ENCODE assay signal across 1 cellular context in the genomic region with DNA sequence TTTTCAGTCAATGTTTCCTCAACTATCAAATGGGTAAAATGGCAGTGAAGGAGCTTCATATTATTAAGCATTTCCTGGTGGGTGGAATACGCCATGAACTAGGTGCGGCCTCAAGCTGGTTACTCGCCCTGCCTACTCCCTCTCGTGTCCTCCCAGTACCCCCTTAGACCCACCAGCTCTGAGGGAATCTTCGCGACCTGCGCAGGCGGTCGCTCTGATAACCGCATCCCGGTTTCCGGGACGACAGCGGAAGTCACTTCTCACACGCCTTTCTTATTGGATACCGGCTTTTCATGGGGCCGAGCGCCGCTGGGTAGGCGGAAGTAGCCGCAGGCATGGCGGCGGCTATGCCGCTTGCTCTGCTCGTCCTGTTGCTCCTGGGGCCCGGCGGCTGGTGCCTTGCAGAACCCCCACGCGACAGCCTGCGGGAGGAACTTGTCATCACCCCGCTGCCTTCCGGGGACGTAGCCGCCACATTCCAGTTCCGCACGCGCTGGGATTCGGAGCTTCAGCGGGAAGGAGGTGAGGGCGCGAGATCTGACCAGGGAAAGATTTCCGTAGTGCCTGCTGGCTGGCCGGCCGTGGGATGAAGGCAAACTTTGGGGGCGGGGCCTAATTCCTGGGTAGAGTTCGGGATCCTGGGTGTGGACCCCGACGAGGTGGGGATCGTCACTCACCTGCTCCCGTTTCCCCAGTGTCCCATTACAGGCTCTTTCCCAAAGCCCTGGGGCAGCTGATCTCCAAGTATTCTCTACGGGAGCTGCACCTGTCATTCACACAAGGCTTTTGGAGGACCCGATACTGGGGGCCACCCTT.
TF ChIP-seq lines count a peak whose summit lies in the region.

A gene (plus strand): TSS at position 320 of the 816 bp plus-strand sequence. CDS start 16 bp downstream, at position 336.

TF ChIP-seq in HepG2, 621 proteins besides CTCF, POLR2A, EP300 and RAD21 (continued from another document and continues in another):
- TF ChIP-seq, protein P1, sequence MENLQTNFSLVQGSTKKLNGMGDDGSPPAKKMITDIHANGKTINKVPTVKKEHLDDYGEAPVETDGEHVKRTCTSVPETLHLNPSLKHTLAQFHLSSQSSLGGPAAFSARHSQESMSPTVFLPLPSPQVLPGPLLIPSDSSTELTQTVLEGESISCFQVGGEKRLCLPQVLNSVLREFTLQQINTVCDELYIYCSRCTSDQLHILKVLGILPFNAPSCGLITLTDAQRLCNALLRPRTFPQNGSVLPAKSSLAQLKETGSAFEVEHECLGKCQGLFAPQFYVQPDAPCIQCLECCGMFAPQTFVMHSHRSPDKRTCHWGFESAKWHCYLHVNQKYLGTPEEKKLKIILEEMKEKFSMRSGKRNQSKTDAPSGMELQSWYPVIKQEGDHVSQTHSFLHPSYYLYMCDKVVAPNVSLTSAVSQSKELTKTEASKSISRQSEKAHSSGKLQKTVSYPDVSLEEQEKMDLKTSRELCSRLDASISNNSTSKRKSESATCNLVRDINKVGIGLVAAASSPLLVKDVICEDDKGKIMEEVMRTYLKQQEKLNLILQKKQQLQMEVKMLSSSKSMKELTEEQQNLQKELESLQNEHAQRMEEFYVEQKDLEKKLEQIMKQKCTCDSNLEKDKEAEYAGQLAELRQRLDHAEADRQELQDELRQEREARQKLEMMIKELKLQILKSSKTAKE (CRISPR knock-in tag; IDR thresholded peaks at IDR 0.05; ENCODE audit: borderline replicate concordance): no peak
- TF ChIP-seq, protein P2, sequence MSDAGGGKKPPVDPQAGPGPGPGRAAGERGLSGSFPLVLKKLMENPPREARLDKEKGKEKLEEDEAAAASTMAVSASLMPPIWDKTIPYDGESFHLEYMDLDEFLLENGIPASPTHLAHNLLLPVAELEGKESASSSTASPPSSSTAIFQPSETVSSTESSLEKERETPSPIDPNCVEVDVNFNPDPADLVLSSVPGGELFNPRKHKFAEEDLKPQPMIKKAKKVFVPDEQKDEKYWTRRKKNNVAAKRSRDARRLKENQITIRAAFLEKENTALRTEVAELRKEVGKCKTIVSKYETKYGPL (CRISPR knock-in tag; IDR thresholded peaks at IDR 0.05): peak; percentile 58; the same call in 1 of the 2 replicates
- no peak; the same call in 1 of the 2 replicates for TF ChIP-seq ZNF530 (CRISPR knock-in tag; IDR thresholded peaks at IDR 0.05; ENCODE audit: low read depth)
- TF ChIP-seq ZSCAN12 (CRISPR knock-in tag; IDR thresholded peaks at IDR 0.05): no peak
- peak; percentile 36; the same call in 1 of the 2 replicates for TF ChIP-seq ZNF343 (CRISPR knock-in tag; IDR thresholded peaks at IDR 0.05)
- TF ChIP-seq ZNF569 (CRISPR knock-in tag; IDR thresholded peaks at IDR 0.05; ENCODE audit: borderline replicate concordance): no peak
- TF ChIP-seq NFE2 (CRISPR knock-in tag; IDR thresholded peaks at IDR 0.05): no peak
- no peak; the same call in 1 of the 2 replicates for TF ChIP-seq FOSL2 (CRISPR knock-in tag; IDR thresholded peaks at IDR 0.05)
- TF ChIP-seq ZKSCAN1 (IDR thresholded peaks at IDR 0.05; ENCODE audit: low read length): no peak
- TF ChIP-seq BRD4 (CRISPR knock-in tag; IDR thresholded peaks at IDR 0.05): peak; percentile 94
- TF ChIP-seq, protein P3, sequence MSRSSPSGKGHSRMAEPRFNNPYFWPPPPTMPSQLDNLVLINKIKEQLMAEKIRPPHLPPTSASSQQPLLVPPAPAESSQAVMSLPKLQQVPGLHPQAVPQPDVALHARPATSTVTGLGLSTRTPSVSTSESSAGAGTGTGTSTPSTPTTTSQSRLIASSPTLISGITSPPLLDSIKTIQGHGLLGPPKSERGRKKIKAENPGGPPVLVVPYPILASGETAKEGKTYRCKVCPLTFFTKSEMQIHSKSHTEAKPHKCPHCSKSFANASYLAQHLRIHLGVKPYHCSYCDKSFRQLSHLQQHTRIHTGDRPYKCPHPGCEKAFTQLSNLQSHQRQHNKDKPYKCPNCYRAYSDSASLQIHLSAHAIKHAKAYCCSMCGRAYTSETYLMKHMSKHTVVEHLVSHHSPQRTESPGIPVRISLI (CRISPR knock-in tag; IDR thresholded peaks at IDR 0.05; ENCODE audit: borderline replicate concordance): no peak
- TF ChIP-seq, protein P4, sequence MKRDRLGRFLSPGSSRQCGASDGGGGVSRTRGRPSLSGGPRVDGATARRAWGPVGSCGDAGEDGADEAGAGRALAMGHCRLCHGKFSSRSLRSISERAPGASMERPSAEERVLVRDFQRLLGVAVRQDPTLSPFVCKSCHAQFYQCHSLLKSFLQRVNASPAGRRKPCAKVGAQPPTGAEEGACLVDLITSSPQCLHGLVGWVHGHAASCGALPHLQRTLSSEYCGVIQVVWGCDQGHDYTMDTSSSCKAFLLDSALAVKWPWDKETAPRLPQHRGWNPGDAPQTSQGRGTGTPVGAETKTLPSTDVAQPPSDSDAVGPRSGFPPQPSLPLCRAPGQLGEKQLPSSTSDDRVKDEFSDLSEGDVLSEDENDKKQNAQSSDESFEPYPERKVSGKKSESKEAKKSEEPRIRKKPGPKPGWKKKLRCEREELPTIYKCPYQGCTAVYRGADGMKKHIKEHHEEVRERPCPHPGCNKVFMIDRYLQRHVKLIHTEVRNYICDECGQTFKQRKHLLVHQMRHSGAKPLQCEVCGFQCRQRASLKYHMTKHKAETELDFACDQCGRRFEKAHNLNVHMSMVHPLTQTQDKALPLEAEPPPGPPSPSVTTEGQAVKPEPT (CRISPR knock-in tag; IDR thresholded peaks at IDR 0.05; ENCODE audit: low read depth): 0 out of 2 replicates have a peak, but pooled peaks have one; percentile 34
- TF ChIP-seq GATAD1 (CRISPR knock-in tag; IDR thresholded peaks at IDR 0.05): peak; percentile 100
- TF ChIP-seq, protein P5, sequence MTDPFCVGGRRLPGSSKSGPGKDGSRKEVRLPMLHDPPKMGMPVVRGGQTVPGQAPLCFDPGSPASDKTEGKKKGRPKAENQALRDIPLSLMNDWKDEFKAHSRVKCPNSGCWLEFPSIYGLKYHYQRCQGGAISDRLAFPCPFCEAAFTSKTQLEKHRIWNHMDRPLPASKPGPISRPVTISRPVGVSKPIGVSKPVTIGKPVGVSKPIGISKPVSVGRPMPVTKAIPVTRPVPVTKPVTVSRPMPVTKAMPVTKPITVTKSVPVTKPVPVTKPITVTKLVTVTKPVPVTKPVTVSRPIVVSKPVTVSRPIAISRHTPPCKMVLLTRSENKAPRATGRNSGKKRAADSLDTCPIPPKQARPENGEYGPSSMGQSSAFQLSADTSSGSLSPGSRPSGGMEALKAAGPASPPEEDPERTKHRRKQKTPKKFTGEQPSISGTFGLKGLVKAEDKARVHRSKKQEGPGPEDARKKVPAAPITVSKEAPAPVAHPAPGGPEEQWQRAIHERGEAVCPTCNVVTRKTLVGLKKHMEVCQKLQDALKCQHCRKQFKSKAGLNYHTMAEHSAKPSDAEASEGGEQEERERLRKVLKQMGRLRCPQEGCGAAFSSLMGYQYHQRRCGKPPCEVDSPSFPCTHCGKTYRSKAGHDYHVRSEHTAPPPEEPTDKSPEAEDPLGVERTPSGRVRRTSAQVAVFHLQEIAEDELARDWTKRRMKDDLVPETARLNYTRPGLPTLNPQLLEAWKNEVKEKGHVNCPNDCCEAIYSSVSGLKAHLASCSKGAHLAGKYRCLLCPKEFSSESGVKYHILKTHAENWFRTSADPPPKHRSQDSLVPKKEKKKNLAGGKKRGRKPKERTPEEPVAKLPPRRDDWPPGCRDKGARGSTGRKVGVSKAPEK (CRISPR knock-in tag; IDR thresholded peaks at IDR 0.05; ENCODE audit: borderline replicate concordance): peak; percentile 83
- no peak for TF ChIP-seq ZNF253 (CRISPR knock-in tag; IDR thresholded peaks at IDR 0.05; ENCODE audit: borderline replicate concordance)
- TF ChIP-seq CREM (IDR thresholded peaks at IDR 0.05): peak; percentile 95
- TF ChIP-seq CREM (CRISPR knock-in tag; IDR thresholded peaks at IDR 0.05): no peak
- TF ChIP-seq ISL2 (CRISPR knock-in tag; IDR thresholded peaks at IDR 0.05): peak; percentile 78
- TF ChIP-seq, protein P6, sequence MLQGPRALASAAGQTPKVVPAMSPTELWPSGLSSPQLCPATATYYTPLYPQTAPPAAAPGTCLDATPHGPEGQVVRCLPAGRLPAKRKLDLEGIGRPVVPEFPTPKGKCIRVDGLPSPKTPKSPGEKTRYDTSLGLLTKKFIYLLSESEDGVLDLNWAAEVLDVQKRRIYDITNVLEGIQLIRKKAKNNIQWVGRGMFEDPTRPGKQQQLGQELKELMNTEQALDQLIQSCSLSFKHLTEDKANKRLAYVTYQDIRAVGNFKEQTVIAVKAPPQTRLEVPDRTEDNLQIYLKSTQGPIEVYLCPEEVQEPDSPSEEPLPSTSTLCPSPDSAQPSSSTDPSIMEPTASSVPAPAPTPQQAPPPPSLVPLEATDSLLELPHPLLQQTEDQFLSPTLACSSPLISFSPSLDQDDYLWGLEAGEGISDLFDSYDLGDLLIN (CRISPR knock-in tag; IDR thresholded peaks at IDR 0.05; ENCODE audit: borderline replicate concordance): peak; percentile 42; the same call in 1 of the 2 replicates
- peak; percentile 84; the same call in 1 of the 2 replicates for TF ChIP-seq KLF6 (CRISPR knock-in tag; IDR thresholded peaks at IDR 0.05)
- TF ChIP-seq ZNF788 (CRISPR knock-in tag; IDR thresholded peaks at IDR 0.05; ENCODE audit: borderline replicate concordance): peak; percentile 98; the same call in 1 of the 2 replicates
- TF ChIP-seq, protein P7, sequence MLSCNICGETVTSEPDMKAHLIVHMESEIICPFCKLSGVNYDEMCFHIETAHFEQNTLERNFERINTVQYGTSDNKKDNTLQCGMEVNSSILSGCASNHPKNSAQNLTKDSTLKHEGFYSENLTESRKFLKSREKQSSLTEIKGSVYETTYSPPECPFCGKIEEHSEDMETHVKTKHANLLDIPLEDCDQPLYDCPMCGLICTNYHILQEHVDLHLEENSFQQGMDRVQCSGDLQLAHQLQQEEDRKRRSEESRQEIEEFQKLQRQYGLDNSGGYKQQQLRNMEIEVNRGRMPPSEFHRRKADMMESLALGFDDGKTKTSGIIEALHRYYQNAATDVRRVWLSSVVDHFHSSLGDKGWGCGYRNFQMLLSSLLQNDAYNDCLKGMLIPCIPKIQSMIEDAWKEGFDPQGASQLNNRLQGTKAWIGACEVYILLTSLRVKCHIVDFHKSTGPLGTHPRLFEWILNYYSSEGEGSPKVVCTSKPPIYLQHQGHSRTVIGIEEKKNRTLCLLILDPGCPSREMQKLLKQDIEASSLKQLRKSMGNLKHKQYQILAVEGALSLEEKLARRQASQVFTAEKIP (CRISPR knock-in tag; IDR thresholded peaks at IDR 0.05; ENCODE audit: borderline replicate concordance): no peak
- TF ChIP-seq EED (CRISPR knock-in tag; IDR thresholded peaks at IDR 0.05): peak; percentile 98
- 0 out of 2 replicates have a peak, but pooled peaks have one; percentile 15 for TF ChIP-seq ZNF749 (CRISPR knock-in tag; IDR thresholded peaks at IDR 0.05; ENCODE audit: borderline replicate concordance)
- TF ChIP-seq, protein P8, sequence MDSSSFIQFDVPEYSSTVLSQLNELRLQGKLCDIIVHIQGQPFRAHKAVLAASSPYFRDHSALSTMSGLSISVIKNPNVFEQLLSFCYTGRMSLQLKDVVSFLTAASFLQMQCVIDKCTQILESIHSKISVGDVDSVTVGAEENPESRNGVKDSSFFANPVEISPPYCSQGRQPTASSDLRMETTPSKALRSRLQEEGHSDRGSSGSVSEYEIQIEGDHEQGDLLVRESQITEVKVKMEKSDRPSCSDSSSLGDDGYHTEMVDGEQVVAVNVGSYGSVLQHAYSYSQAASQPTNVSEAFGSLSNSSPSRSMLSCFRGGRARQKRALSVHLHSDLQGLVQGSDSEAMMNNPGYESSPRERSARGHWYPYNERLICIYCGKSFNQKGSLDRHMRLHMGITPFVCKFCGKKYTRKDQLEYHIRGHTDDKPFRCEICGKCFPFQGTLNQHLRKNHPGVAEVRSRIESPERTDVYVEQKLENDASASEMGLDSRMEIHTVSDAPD (CRISPR knock-in tag; IDR thresholded peaks at IDR 0.05): no peak; the same call in 1 of the 2 replicates
- TF ChIP-seq, protein P9, sequence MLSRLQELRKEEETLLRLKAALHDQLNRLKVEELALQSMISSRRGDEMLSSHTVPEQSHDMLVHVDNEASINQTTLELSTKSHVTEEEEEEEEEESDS (CRISPR knock-in tag; IDR thresholded peaks at IDR 0.05; ENCODE audit: borderline replicate concordance): no peak
- peak; percentile 96 for TF ChIP-seq NFKB2 (CRISPR knock-in tag; IDR thresholded peaks at IDR 0.05; ENCODE audit: borderline replicate concordance)
- peak; percentile 84; the same call in 1 of the 2 replicates for TF ChIP-seq ZNF44 (CRISPR knock-in tag; IDR thresholded peaks at IDR 0.05)
- no peak for TF ChIP-seq ZNF546 (CRISPR knock-in tag; conservative IDR thresholded peaks at IDR 0.05)
- TF ChIP-seq ZBTB8A (CRISPR knock-in tag; IDR thresholded peaks at IDR 0.05; ENCODE audit: borderline replicate concordance, low read depth): no peak; the same call in 1 of the 2 replicates
- no peak; the same call in 1 of the 2 replicates for TF ChIP-seq NR2F6 (IDR thresholded peaks at IDR 0.05)
- TF ChIP-seq NR2F6 (CRISPR knock-in tag; IDR thresholded peaks at IDR 0.05): peak; percentile 49; the same call in 1 of the 2 replicates
- TF ChIP-seq, protein P10, sequence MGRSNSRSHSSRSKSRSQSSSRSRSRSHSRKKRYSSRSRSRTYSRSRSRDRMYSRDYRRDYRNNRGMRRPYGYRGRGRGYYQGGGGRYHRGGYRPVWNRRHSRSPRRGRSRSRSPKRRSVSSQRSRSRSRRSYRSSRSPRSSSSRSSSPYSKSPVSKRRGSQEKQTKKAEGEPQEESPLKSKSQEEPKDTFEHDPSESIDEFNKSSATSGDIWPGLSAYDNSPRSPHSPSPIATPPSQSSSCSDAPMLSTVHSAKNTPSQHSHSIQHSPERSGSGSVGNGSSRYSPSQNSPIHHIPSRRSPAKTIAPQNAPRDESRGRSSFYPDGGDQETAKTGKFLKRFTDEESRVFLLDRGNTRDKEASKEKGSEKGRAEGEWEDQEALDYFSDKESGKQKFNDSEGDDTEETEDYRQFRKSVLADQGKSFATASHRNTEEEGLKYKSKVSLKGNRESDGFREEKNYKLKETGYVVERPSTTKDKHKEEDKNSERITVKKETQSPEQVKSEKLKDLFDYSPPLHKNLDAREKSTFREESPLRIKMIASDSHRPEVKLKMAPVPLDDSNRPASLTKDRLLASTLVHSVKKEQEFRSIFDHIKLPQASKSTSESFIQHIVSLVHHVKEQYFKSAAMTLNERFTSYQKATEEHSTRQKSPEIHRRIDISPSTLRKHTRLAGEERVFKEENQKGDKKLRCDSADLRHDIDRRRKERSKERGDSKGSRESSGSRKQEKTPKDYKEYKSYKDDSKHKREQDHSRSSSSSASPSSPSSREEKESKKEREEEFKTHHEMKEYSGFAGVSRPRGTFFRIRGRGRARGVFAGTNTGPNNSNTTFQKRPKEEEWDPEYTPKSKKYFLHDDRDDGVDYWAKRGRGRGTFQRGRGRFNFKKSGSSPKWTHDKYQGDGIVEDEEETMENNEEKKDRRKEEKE (IDR thresholded peaks at IDR 0.05): no peak
- 0 out of 2 replicates have a peak, but pooled peaks have one; percentile 40 for TF ChIP-seq PPARG (CRISPR knock-in tag; conservative IDR thresholded peaks at IDR 0.05)
- TF ChIP-seq, protein P11, sequence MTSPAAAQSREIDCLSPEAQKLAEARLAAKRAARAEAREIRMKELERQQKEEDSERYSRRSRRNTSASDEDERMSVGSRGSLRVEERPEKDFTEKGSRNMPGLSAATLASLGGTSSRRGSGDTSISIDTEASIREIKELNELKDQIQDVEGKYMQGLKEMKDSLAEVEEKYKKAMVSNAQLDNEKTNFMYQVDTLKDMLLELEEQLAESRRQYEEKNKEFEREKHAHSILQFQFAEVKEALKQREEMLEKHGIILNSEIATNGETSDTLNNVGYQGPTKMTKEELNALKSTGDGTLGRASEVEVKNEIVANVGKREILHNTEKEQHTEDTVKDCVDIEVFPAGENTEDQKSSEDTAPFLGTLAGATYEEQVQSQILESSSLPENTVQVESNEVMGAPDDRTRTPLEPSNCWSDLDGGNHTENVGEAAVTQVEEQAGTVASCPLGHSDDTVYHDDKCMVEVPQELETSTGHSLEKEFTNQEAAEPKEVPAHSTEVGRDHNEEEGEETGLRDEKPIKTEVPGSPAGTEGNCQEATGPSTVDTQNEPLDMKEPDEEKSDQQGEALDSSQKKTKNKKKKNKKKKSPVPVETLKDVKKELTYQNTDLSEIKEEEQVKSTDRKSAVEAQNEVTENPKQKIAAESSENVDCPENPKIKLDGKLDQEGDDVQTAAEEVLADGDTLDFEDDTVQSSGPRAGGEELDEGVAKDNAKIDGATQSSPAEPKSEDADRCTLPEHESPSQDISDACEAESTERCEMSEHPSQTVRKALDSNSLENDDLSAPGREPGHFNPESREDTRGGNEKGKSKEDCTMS (CRISPR knock-in tag; conservative IDR thresholded peaks at IDR 0.05): no peak
